ENCODE assay signal across 13 cellular contexts in the genomic region with DNA sequence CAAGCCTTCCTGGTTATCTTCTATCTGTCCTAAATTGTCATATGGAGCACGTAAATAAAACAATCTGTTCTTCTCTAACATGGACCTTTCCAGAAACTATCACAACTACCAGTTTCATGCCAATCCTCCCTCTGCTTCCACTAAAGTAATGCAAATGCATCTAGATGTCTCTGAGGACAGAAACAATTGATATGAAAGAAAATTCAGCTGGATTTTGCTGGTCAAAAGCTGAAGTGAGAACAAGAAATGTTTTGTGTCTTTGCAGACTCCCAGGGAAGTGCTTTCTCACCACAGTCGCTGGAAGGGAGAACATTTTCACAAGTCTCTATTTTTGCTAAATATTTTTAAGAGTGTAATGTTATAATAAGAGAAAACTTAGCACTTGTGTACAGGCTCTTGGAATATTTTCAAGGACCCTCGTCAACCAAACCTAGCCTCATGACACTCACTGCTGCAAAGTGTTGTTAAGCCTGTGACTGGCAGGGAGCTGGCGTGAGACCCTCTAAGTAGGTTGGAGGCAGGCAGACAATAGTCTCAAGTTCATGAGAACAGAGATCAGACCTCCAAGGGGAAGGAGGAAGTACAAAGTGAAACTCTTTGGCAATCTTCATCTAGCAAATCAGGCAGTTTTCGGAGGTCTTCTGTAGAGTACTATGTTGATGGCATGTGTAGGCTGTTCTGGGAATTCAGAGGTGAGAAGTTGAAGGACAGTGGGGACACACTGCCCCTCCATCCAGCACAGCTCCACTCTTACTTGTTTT. TPM values are rescaled to one million over a fixed set of nuclear protein-coding genes. Genes with fewer than 3 reads are reported as not detected.
DNase-seq lines count a peak whose midpoint lies in the region; ATAC-seq lines count a peak whose summit lies in the region.
"Had no signal": no experiment of that assay in that cellular context is flagged by ENCODE, and none has a peak within 500 bp of the region (broad histone marks: within the 10 kb centered on the region; RNA-seq: fewer than 3 reads in every experiment).

No MANE protein-coding gene starts in this region.

- no peak overlapping the region for H3K27ac Mint-ChIP-seq in T-helper 17 cell
- H3K27ac Mint-ChIP-seq: activated naive CD8-positive, alpha-beta T cell; stimulated activated naive CD8-positive, alpha-beta T cell treated with anti-CD3 and anti-CD28 coated beads, Interleukin-15, Interleukin-2, amounts not matched to agents 100 ng/mL and 50 ng/mL, for 24 hours had no signal

- WGBS in GM23248 (ENCODE audit: low coverage in 1 of 2, low lambda C conversion rate in 2 of 2, missing lambda C conversion rate in 2 of 2), 2 experiments: 85 to 86% methylated on average over 5 of the region's 5 CpGs

- H3K4me3 ChIP-seq in GM08714 (ENCODE audit: low read length): peak overlapping the region; percentile 2; the same call in 1 of the 2 replicates
- H3K4me3 ChIP-seq in GM23248: no peak overlapping the region
- peak overlapping the region; percentile 9 for H3K4me3 ChIP-seq in mononuclear cell (ENCODE audit: low read length)

- H3K79me2 ChIP-seq in GM23248 (ENCODE audit: insufficient read depth): no peaks in the 10 kb centered on the region
- H3K79me2 ChIP-seq: parathyroid adenoma had no signal

- no peaks in the 10 kb centered on the region for H3K9me2 ChIP-seq in GM23248 (ENCODE audit: insufficient read depth)

- in situ Hi-C loops in GM23248 (cut with MboI): loop anchor here (10.0 kb wide), 2 partner anchors 282 to 512 kb away; no protein-coding TSS in a partner anchor

- H3F3A ChIP-seq in GM23248 (ENCODE audit: insufficient read depth): no peaks in the 10 kb centered on the region

- no peak overlapping the region for H3K27ac ChIP-seq in GM23248
- H3K27ac ChIP-seq: parathyroid adenoma had no signal

- peaks cover 9% of the 10 kb centered on the region for H3K4me1 Mint-ChIP-seq in T-helper 17 cell

- H2AFZ ChIP-seq in GM23248: peak overlapping the region; percentile 2; the same call in 1 of the 2 replicates
- H2AFZ ChIP-seq: parathyroid adenoma had no signal

- DNase-seq in GM23248 (no peak), RPMI8226 (peak; percentile 4), NCI-H2081 (lab: John Stamatoyannopoulos, UW) (no peak), T-helper 17 cell (no peak), DMS 273 treated with DMSO at 0.1 percent for 48 hours (lab: John Stamatoyannopoulos, UW) (no peak)

- no peaks in the 10 kb centered on the region for H3K27me3 ChIP-seq in GM23248 (replicated peaks; ENCODE audit: insufficient read depth)
- no peaks in the 10 kb centered on the region for H3K27me3 ChIP-seq in mononuclear cell (ENCODE audit: insufficient read depth, low read length)

- no peak for ATAC-seq in GM18517 (IDR thresholded peaks at IDR 0.05; ENCODE audit: unreplicated experiment)
- no peak for ATAC-seq in T-helper 17 cell

- H3K9ac ChIP-seq in GM23248: no peak overlapping the region
- H3K9ac ChIP-seq: parathyroid adenoma had no signal

- no peaks in the 10 kb centered on the region for H3K27me3 Mint-ChIP-seq in T-helper 17 cell
- H3K27me3 Mint-ChIP-seq: activated naive CD8-positive, alpha-beta T cell; stimulated activated naive CD8-positive, alpha-beta T cell treated with anti-CD3 and anti-CD28 coated beads, Interleukin-15, Interleukin-2, amounts not matched to agents 100 ng/mL and 50 ng/mL, for 24 hours had no signal

- H3K36me3 Mint-ChIP-seq in T-helper 17 cell (ENCODE audit: low read depth): peaks cover 2% of the 10 kb centered on the region
- H3K36me3 Mint-ChIP-seq: activated naive CD8-positive, alpha-beta T cell had no signal

- no peaks in the 10 kb centered on the region for H4K20me1 ChIP-seq in GM23248 (ENCODE audit: insufficient read depth)

- H3K4me1 ChIP-seq in GM23248 (ENCODE audit: insufficient read depth): peaks cover 9% of the 10 kb centered on the region; the same call in 1 of the 2 replicates
- H3K4me1 ChIP-seq in mononuclear cell (ENCODE audit: insufficient read depth, low read length): peaks cover 45% of the 10 kb centered on the region
- H3K4me1 ChIP-seq: parathyroid adenoma had no signal

- no peak overlapping the region for H3K4me2 ChIP-seq in GM23248 (ENCODE audit: unreplicated experiment)

- H3K9me3 ChIP-seq in GM23248 (ENCODE audit: low read depth): no peaks in the 10 kb centered on the region
- no peaks in the 10 kb centered on the region for H3K9me3 ChIP-seq in mononuclear cell (ENCODE audit: low read depth, low read length)
- H3K9me3 ChIP-seq in T-helper 17 cell (ENCODE audit: control insufficient read depth, low read length, poor library complexity, severe bottlenecking): no peaks in the 10 kb centered on the region

- H3K4me3 Mint-ChIP-seq in T-helper 17 cell: no peak overlapping the region
- H3K4me3 Mint-ChIP-seq: activated naive CD8-positive, alpha-beta T cell; stimulated activated naive CD8-positive, alpha-beta T cell treated with anti-CD3 and anti-CD28 coated beads, Interleukin-15, Interleukin-2, amounts not matched to agents 100 ng/mL and 50 ng/mL, for 24 hours had no signal

- H3K36me3 ChIP-seq in GM23248 (ENCODE audit: low read depth): no peaks in the 10 kb centered on the region

RNA-seq across cellular contexts. Expression of a gene that starts 38.8 kb away (rescaled TPM):
- total RNA-seq in GM23248 (2014; rRNA removed; shearing (Covaris generic)): not detected in 2 replicates
- polyA plus RNA-seq in GM23248 (2016; fragmentation: Nextera tagmentation; extraction: Ambion mirVana): not detected in 2 replicates
- total RNA-seq in mononuclear cell (not detected), T-helper 17 cell (not detected)
- total RNA-seq: fibroblast of villous mesenchyme, G401 had no signal

RNA-seq across cellular contexts. Expression of a gene that starts 42.0 kb away (rescaled TPM):
- total RNA-seq in GM23248 (2014; rRNA removed; shearing (Covaris generic)): 18.8 and 33.0 TPM in 2 replicates
- 29.6 and 32.6 TPM in 2 replicates for polyA plus RNA-seq in GM23248 (2016; fragmentation: Nextera tagmentation; extraction: Ambion mirVana)
- total RNA-seq in mononuclear cell: 95.8 TPM
- 10 to 100 TPM; 41.0 to 52.7 TPM for total RNA-seq in T-helper 17 cell
